In genomic region chr5:74865293-74865798, GRCh38 we compare ENCODE assay signal across 8 cellular contexts. TPM values are rescaled to one million over a fixed set of nuclear protein-coding genes. Genes with fewer than 3 reads are reported as not detected.
A peak's percentile ranks its signal among the peaks of the same experiment; 100 is the strongest.
DNase-seq lines count a peak whose midpoint lies in the region; ATAC-seq and TF ChIP-seq lines count a peak whose summit lies in the region.

No MANE protein-coding gene starts in this region.

- DNase-seq in stimulated activated CD4-positive, alpha-beta T cell treated with anti-CD3 and anti-CD28 coated beads, Interleukin-15, amount 100 ng/mL, for 24 hours: peak; percentile 5
- no peak for DNase-seq in stimulated activated CD4-positive, alpha-beta T cell treated with anti-CD3 and anti-CD28 coated beads, Interleukin-4, amount 100 ng/mL, for 4 hours
- no peak for DNase-seq in glutamatergic neuron
- no peak for DNase-seq in GM19240 (ENCODE audit: insufficient read length, low spot score)
- no peak for DNase-seq in SHP77 (lab: John Stamatoyannopoulos, UW)

- TF ChIP-seq CTCF in WI38 (IDR thresholded peaks at IDR 0.05; ENCODE audit: low read depth, low read length): no peak
- no peak for TF ChIP-seq CTCF in glutamatergic neuron (IDR thresholded peaks at IDR 0.05; ENCODE audit: partially characterized antibody, unreplicated experiment)

- H3K9ac ChIP-seq in skeletal muscle satellite cell (ENCODE audit: low read depth, low read length): peak overlapping the region; percentile 84

- H3K36me3 Mint-ChIP-seq in glutamatergic neuron (ENCODE audit: unreplicated experiment): no peaks in the 10 kb centered on the region

- H3K9me3 Mint-ChIP-seq in glutamatergic neuron (ENCODE audit: unreplicated experiment): peaks cover 4% of the 10 kb centered on the region

- peaks cover 18% of the 10 kb centered on the region for H3K27me3 ChIP-seq in skeletal muscle satellite cell (ENCODE audit: control insufficient read depth, insufficient read depth, low read length)

- H3K27me3 Mint-ChIP-seq in glutamatergic neuron (ENCODE audit: unreplicated experiment): peaks cover 8% of the 10 kb centered on the region

- no peaks in the 10 kb centered on the region for H3K36me3 ChIP-seq in skeletal muscle satellite cell (ENCODE audit: insufficient read depth, low read length)

- H3K4me3 ChIP-seq in WI38 (ENCODE audit: low read depth, low read length) (peak overlapping the region; percentile 47), skeletal muscle satellite cell (ENCODE audit: low read length) (peak overlapping the region; percentile 80)

- peaks cover 7% of the 10 kb centered on the region for H3K4me1 Mint-ChIP-seq in glutamatergic neuron (ENCODE audit: low read depth, unreplicated experiment)

- peak overlapping the region; percentile 95 for H3K4me2 ChIP-seq in skeletal muscle satellite cell (ENCODE audit: low read length)

- no peaks in the 10 kb centered on the region for H3K9me3 ChIP-seq in skeletal muscle satellite cell (replicated peaks; ENCODE audit: low read length)

- peak overlapping the region; percentile 95 for H3K4me3 Mint-ChIP-seq in glutamatergic neuron (ENCODE audit: unreplicated experiment)

- no peaks in the 10 kb centered on the region for H3K4me1 ChIP-seq in skeletal muscle satellite cell (ENCODE audit: control insufficient read depth, insufficient read depth, low read length)

- no peak for ATAC-seq in HG03135 (IDR thresholded peaks at IDR 0.05; ENCODE audit: unreplicated experiment)

- H3K27ac Mint-ChIP-seq in glutamatergic neuron (ENCODE audit: unreplicated experiment): peak overlapping the region; percentile 83

RNA-seq across cellular contexts. Expression of gene FAM169A, which starts 0.8 kb away (rescaled TPM):
- total RNA-seq in glutamatergic neuron (ENCODE audit: unreplicated experiment): 9.5 TPM
- 0.44 and 1.5 TPM in 2 replicates for total RNA-seq in skeletal muscle satellite cell (2012; rRNA removed)
